ENCODE assay signal across 10 cellular contexts in genomic region chr4:78566834-78567501, GRCh38. TPM values are rescaled to one million over a fixed set of nuclear protein-coding genes. Genes with fewer than 3 reads are reported as not detected.
DNase-seq lines count a peak whose midpoint lies in the region; ATAC-seq and TF ChIP-seq lines count a peak whose summit lies in the region.
"Had no signal": no experiment of that assay in that cellular context is flagged by ENCODE, and none has a peak within 500 bp of the region (broad histone marks: within the 10 kb centered on the region; RNA-seq: fewer than 3 reads in every experiment).

No MANE protein-coding gene starts in this region.

- intact Hi-C loops in esophagus muscularis mucosa (cut with DNase I) = no loop called here

- peak overlapping the region; percentile 63 to 76 (median 67) for H3K27ac ChIP-seq in esophagus muscularis mucosa (replicated peaks in 1 of 4)
- no peak overlapping the region for H3K27ac ChIP-seq in coronary artery
- H3K27ac ChIP-seq: C4-2B had no signal

- ATAC-seq in GM18502 (IDR thresholded peaks at IDR 0.05; ENCODE audit: poor library complexity, unreplicated experiment) = peak; percentile 76
- peak; percentile 68 for ATAC-seq in GM21529 (IDR thresholded peaks at IDR 0.05; ENCODE audit: unreplicated experiment)
- ATAC-seq in HG03442 (IDR thresholded peaks at IDR 0.05; ENCODE audit: unreplicated experiment) = peak; percentile 84

- no peaks in the 10 kb centered on the region for H3K27me3 ChIP-seq in esophagus muscularis mucosa

- peaks cover 27 to 87% (median 74%) of the 10 kb centered on the region in 4 donors for H3K4me1 ChIP-seq in esophagus muscularis mucosa

- H3K9me3 ChIP-seq in esophagus muscularis mucosa = no peaks in the 10 kb centered on the region

- H3K4me3 ChIP-seq in esophagus muscularis mucosa (no peak overlapping the region), coronary artery (no peak overlapping the region)

- 76% methylated on average over 6 of the region's 8 CpGs for WGBS in esophagus muscularis mucosa

- no peaks in the 10 kb centered on the region for H3K36me3 ChIP-seq in esophagus muscularis mucosa

- no peak for TF ChIP-seq CTCF in esophagus muscularis mucosa (IDR thresholded peaks at IDR 0.05)
- TF ChIP-seq CTCF in coronary artery (IDR thresholded peaks at IDR 0.05) = no peak

- no peak for TF ChIP-seq POLR2A in esophagus muscularis mucosa (IDR thresholded peaks at IDR 0.05; ENCODE audit: low read depth)

- DNase-seq in esophagus muscularis mucosa (ENCODE audit: extremely low spot score) (no peak), coronary artery (ENCODE audit: low spot score) (no peak), epidermal melanocyte (ENCODE audit: insufficient read length, low spot score) (no peak), mesenteric fat pad (ENCODE audit: low spot score) (no peak), DMS79 treated with DMSO at 0.1 percent for 48 hours (lab: John Stamatoyannopoulos, UW) (no peak)
- DNase-seq: Right ventricle myocardium superior had no signal

- no peak for TF ChIP-seq EP300 in esophagus muscularis mucosa (IDR thresholded peaks at IDR 0.05)

RNA-seq across cellular contexts. Expression of gene ANXA3, which starts 15.4 kb away (rescaled TPM):
- total RNA-seq in esophagus muscularis mucosa = 100 to 1,000 TPM in 3 of 4 donors, 10 to 100 TPM in 1; 98.4 to 216 (median 186) TPM
- total RNA-seq in mesenteric fat pad = 49.8 TPM

Comparison
In these comparisons a context has a peak if more than half of its experiments do, and no peak if none do; other contexts are left out.
1. H3K27ac ChIP-seq: peak in esophagus muscularis mucosa (4 of 4); none in coronary artery (0 of 2).
2. Peak in every context shown above with its lines, with median percentiles within 50 percentile points of each other: ATAC-seq.